In genomic region chr16:56915311-56916105, GRCh38 we compare ENCODE assay signal across 17 cellular contexts. TPM values are rescaled to one million over a fixed set of nuclear protein-coding genes. Genes with fewer than 3 reads are reported as not detected.
DNase-seq lines count a peak whose midpoint lies in the region; ATAC-seq, FAIRE-seq and TF ChIP-seq lines count a peak whose summit lies in the region.
"Had no signal": no experiment of that assay in that cellular context is flagged by ENCODE, and none has a peak within 500 bp of the region (broad histone marks: within the 10 kb centered on the region; RNA-seq: fewer than 3 reads in every experiment).

No MANE protein-coding gene starts in this region.

- H3K36me3 ChIP-seq in kidney (ENCODE audit: control insufficient read depth in 1 of 2, insufficient read depth in 2 of 2, low read length in 2 of 2), result no peaks in the 10 kb centered on the region
- H3K36me3 ChIP-seq: BE2C had no signal

- DNase-seq in GM12892 (ENCODE audit: insufficient read length) (no peak), astrocyte of the cerebellum (ENCODE audit: low read depth) (peak; percentile 61), kidney (peak; percentile 82), SHP77 treated with DMSO at 0.1 percent for 48 hours (lab: John Stamatoyannopoulos, UW) (no peak)
- no peak for DNase-seq in stimulated activated effector memory CD8-positive, alpha-beta T cell treated with anti-CD3 and anti-CD28 coated beads, Interleukin-12 subunit alpha, Interleukin-12 subunit beta, amount 100 ng/mL, for 72 hours (ENCODE audit: low spot score in 2 of 2)
- DNase-seq in activated naive CD4-positive, alpha-beta T cell treated with anti-CD3 and anti-CD28 coated beads, Interleukin-2, amount 10 ng/mL, durations not matched to agents 7 days and 5 days, result no peak
- DNase-seq: BE2C; EL; erythroblast; mucosa of descending colon; NK-92 treated with Interleukin-12 subunit alpha and Interleukin-12 subunit beta, amount 100 ng/mL, for 24 hours had no signal

- TF ChIP-seq POLR2A in GM12892 (IDR thresholded peaks at IDR 0.05; ENCODE audit: low read depth, low read length), result no peak

- H3K4me1 Mint-ChIP-seq in stimulated activated effector memory CD8-positive, alpha-beta T cell treated with anti-CD3 and anti-CD28 coated beads, Interleukin-12 subunit alpha, Interleukin-12 subunit beta, amount 100 ng/mL, for 72 hours, result peaks cover 45% of the 10 kb centered on the region
- H3K4me1 Mint-ChIP-seq in activated naive CD4-positive, alpha-beta T cell treated with anti-CD3 and anti-CD28 coated beads, Interleukin-2, amount 10 ng/mL, durations not matched to agents 7 days and 5 days, result peaks cover 50% of the 10 kb centered on the region

- peaks cover 64% of the 10 kb centered on the region for H3K27me3 Mint-ChIP-seq in activated naive CD4-positive, alpha-beta T cell treated with anti-CD3 and anti-CD28 coated beads, Interleukin-2, amount 10 ng/mL, durations not matched to agents 7 days and 5 days

- CTCF ChIA-PET in activated naive CD4-positive, alpha-beta T cell treated with anti-CD3 and anti-CD28 coated beads, Interleukin-2, amount 10 ng/mL, durations not matched to agents 7 days and 5 days (lab: Charles Lee), result no interaction called here

- no peak overlapping the region for H3K9ac ChIP-seq in kidney (ENCODE audit: low read length in 2 of 2)

- no peak for TF ChIP-seq CTCF in astrocyte of the cerebellum (IDR thresholded peaks at IDR 0.05; ENCODE audit: low read depth, low read length, missing control alignments)
- TF ChIP-seq CTCF in kidney (IDR thresholded peaks at IDR 0.05; ENCODE audit: borderline replicate concordance, extremely low read depth, insufficient read depth), result no peak

- H3K4me1 ChIP-seq in kidney (ENCODE audit: control insufficient read depth in 1 of 2, insufficient read depth in 1 of 2, low read depth in 1 of 2, low read length in 2 of 2), result peaks cover 12 to 22% of the 10 kb centered on the region in 2 donors

- in situ Hi-C loops in astrocyte of the cerebellum (cut with HindIII; ENCODE audit: low sequenced_read_pairs), result no loop called here

- H3K4me3 ChIP-seq in astrocyte of the cerebellum (ENCODE audit: low read depth, low read length) (no peak overlapping the region), kidney (ENCODE audit: low read length in 2 of 2) (no peak overlapping the region)
- H3K4me3 ChIP-seq: mucosa of descending colon had no signal

- H3K9me3 ChIP-seq in kidney (ENCODE audit: control insufficient read depth in 1 of 2, low read length in 2 of 2), result no peaks in the 10 kb centered on the region
- H3K9me3 ChIP-seq: BE2C, mucosa of descending colon had no signal

- H3K9me3 Mint-ChIP-seq in stimulated activated effector memory CD8-positive, alpha-beta T cell treated with anti-CD3 and anti-CD28 coated beads, Interleukin-12 subunit alpha, Interleukin-12 subunit beta, amount 100 ng/mL, for 72 hours, result no peaks in the 10 kb centered on the region
- peaks cover 4% of the 10 kb centered on the region for H3K9me3 Mint-ChIP-seq in activated naive CD4-positive, alpha-beta T cell treated with anti-CD3 and anti-CD28 coated beads, Interleukin-2, amount 10 ng/mL, durations not matched to agents 7 days and 5 days
- H3K9me3 Mint-ChIP-seq: brain, WTC11 had no signal

- H3K27ac Mint-ChIP-seq in stimulated activated effector memory CD8-positive, alpha-beta T cell treated with anti-CD3 and anti-CD28 coated beads, Interleukin-12 subunit alpha, Interleukin-12 subunit beta, amount 100 ng/mL, for 72 hours, result peak overlapping the region; percentile 73
- H3K27ac Mint-ChIP-seq in activated naive CD4-positive, alpha-beta T cell treated with anti-CD3 and anti-CD28 coated beads, Interleukin-2, amount 10 ng/mL, durations not matched to agents 7 days and 5 days, result no peak overlapping the region
- H3K27ac Mint-ChIP-seq: brain, WTC11 had no signal

- FAIRE-seq in GM12892 (lab: Jason Lieb, UNC) (peak; percentile 69), kidney (lab: Jason Lieb, UNC) (peak; percentile 27)

- no peak overlapping the region for H3K4me3 Mint-ChIP-seq in stimulated activated effector memory CD8-positive, alpha-beta T cell treated with anti-CD3 and anti-CD28 coated beads, Interleukin-12 subunit alpha, Interleukin-12 subunit beta, amount 100 ng/mL, for 72 hours
- H3K4me3 Mint-ChIP-seq in activated naive CD4-positive, alpha-beta T cell treated with anti-CD3 and anti-CD28 coated beads, Interleukin-2, amount 10 ng/mL, durations not matched to agents 7 days and 5 days, result no peak overlapping the region
- H3K4me3 Mint-ChIP-seq: brain, WTC11 had no signal

- intact Hi-C loops in kidney (cut with DNase I), result no loop called here

- H3K36me3 Mint-ChIP-seq in stimulated activated effector memory CD8-positive, alpha-beta T cell treated with anti-CD3 and anti-CD28 coated beads, Interleukin-12 subunit alpha, Interleukin-12 subunit beta, amount 100 ng/mL, for 72 hours, result no peaks in the 10 kb centered on the region
- H3K36me3 Mint-ChIP-seq in activated naive CD4-positive, alpha-beta T cell treated with anti-CD3 and anti-CD28 coated beads, Interleukin-2, amount 10 ng/mL, durations not matched to agents 7 days and 5 days, result peaks cover 9% of the 10 kb centered on the region
- H3K36me3 Mint-ChIP-seq: brain, WTC11 had no signal

- H3K27ac ChIP-seq in kidney (ENCODE audit: low read depth in 2 of 2, low read length in 2 of 2), result peak overlapping the region; percentile 20 to 61

- no peak for ATAC-seq in stimulated activated effector memory CD8-positive, alpha-beta T cell treated with anti-CD3 and anti-CD28 coated beads, Interleukin-12 subunit alpha, Interleukin-12 subunit beta, amount 100 ng/mL, for 72 hours
- no peak for ATAC-seq in HG02759 (IDR thresholded peaks at IDR 0.05; ENCODE audit: unreplicated experiment)
- no peak for ATAC-seq in activated CD4-positive, CD25-positive, alpha-beta regulatory T cell treated with anti-CD3 and anti-CD28 coated beads, Interleukin-2, amount 50 U/mL, for 24 hours
- ATAC-seq: mucosa of descending colon, SK-N-SH treated with all-trans-retinoic acid at 6 μM for 48 hours, WTC11 had no signal

RNA-seq across cellular contexts. Expression of gene HERPUD1, which starts 16.4 kb away (rescaled TPM):
- 162 TPM for polyA plus RNA-seq in GM12892 (2012; ENCODE audit: missing spikeins)
- total RNA-seq in kidney, result 209 TPM
- polyA plus RNA-seq in kidney (ENCODE audit: insufficient read depth, low read depth, low replicate concordance), result 234 TPM

RNA-seq across cellular contexts. Expression of gene CETP, which starts 46.2 kb away (rescaled TPM):
- 9.0 TPM for polyA plus RNA-seq in GM12892 (2012; ENCODE audit: missing spikeins)
- total RNA-seq in kidney, result 1.3 TPM
- polyA plus RNA-seq in kidney (ENCODE audit: insufficient read depth, low read depth, low replicate concordance), result 2.1 TPM
- total RNA-seq: MCF 10A, WTC11 had no signal

RNA-seq across cellular contexts. Expression of gene SLC12A3, which starts 50.5 kb away (rescaled TPM):
- 1.8 TPM for polyA plus RNA-seq in GM12892 (2012; ENCODE audit: missing spikeins)
- total RNA-seq in kidney, result 5.4 TPM
- polyA plus RNA-seq in kidney (ENCODE audit: insufficient read depth, low read depth, low replicate concordance), result 277 TPM
- total RNA-seq: MCF 10A, mucosa of descending colon, WTC11 had no signal

Comparison
In these comparisons a context has a peak if more than half of its experiments do, and no peak if none do; other contexts are left out.
1. DNase-seq: peak in astrocyte of the cerebellum (single experiment) and kidney (single experiment); none in GM12892 (single experiment), stimulated activated effector memory CD8-positive, alpha-beta T cell treated with anti-CD3 and anti-CD28 coated beads, Interleukin-12 subunit alpha, Interleukin-12 subunit beta, amount 100 ng/mL, for 72 hours (0 of 2), SHP77 treated with DMSO at 0.1 percent for 48 hours (single experiment) and activated naive CD4-positive, alpha-beta T cell treated with anti-CD3 and anti-CD28 coated beads, Interleukin-2, amount 10 ng/mL, durations not matched to agents 7 days and 5 days (single experiment).